Comparison of ENCODE assay signal across 7 cellular contexts in the genomic region with DNA sequence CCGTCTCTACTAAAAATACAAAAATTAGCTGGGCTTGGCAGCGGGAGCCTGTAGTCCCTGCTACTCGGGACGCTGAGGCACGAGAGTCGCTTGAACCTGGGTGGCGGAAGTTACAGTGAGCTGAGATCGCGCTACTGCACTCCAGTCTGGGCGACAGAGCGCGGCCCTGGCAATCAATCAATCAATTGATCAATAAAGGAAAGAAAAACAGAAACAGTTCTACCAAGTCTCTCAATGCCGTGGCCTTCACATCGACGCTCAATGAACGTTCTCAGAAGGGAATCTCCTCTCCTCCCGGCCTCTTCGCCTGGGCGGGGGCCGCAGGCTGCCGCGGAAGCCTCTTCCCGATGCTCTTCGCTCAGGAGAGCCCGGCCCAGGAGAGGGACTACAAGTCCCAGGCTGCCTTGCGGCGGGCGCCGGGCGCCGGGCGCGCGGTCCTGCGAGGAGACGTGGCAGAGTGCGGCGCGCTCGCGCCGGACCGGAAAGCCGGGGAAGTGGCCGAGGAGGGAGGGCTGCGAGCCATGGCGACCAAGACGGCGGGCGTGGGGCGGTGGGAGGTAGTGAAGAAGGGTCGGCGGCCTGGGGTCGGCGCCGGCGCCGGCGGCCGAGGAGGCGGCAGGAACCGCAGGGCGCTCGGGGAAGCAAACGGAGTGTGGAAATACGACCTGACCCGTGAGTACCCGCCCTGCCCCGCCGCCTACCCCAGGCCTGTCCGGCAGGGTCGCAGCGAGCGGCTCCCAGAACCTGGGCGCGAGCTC. TPM values are rescaled to one million over a fixed set of nuclear protein-coding genes. Genes with fewer than 3 reads are reported as not detected.
A peak's percentile ranks its signal among the peaks of the same experiment; 100 is the strongest.
DNase-seq lines count a peak whose midpoint lies in the region; ATAC-seq and TF ChIP-seq lines count a peak whose summit lies in the region.

TSS of gene TMEM214 (plus strand) at position 471 of the 758 bp plus-strand sequence. CDS start at position 522, 51 bp downstream.

- intact Hi-C loops in ascending aorta (cut with DNase I), result loop anchor here (1.0 to 5.0 kb wide), 5 partner anchors 18 to 100 kb away; partner anchors contain the start of genes KHK, MAPRE3, OST4 and PREB

- H3K79me2 ChIP-seq in hepatocyte, result peaks cover 49% of the 10 kb centered on the region

- H3K4me1 Mint-ChIP-seq in T-helper 2 cell treated with Interferon-gamma antibody and Interleukin-4, amounts not matched to agents 5 μg/mL and 100 μg/mL, for 36 hours (ENCODE audit: low read depth), result peaks cover 39% of the 10 kb centered on the region

- H4K20me1 ChIP-seq in hepatocyte (ENCODE audit: insufficient read depth, poor library complexity, severe bottlenecking), result peaks cover 5% of the 10 kb centered on the region

- H3K4me3 Mint-ChIP-seq in T-helper 2 cell treated with Interferon-gamma antibody and Interleukin-4, amounts not matched to agents 5 μg/mL and 100 μg/mL, for 36 hours, result peak within 1 kb of the TSS; percentile 96

- H3K4me2 ChIP-seq in hepatocyte, result peak within 1 kb of the TSS; percentile 92

- peak within 1 kb of the TSS; percentile 99 for H2AFZ ChIP-seq in hepatocyte

- peak; percentile 65 for DNase-seq in NCI-H1694 treated with DMSO at 0.1 percent for 48 hours (lab: John Stamatoyannopoulos, UW)
- DNase-seq in T-helper 2 cell treated with Interferon-gamma antibody and Interleukin-4, amounts not matched to agents 5 μg/mL and 100 μg/mL, for 36 hours (ENCODE audit: low spot score), result peak; percentile 88
- DNase-seq in ascending aorta (ENCODE audit: low spot score in 2 of 2), result peak; percentile 49 to 94
- peak; percentile 93 for DNase-seq in hepatocyte (ENCODE audit: low spot score)
- peak; percentile 96 for DNase-seq in retina

- no peaks in the 10 kb centered on the region for H3K9me3 ChIP-seq in ascending aorta
- no peaks in the 10 kb centered on the region for H3K9me3 ChIP-seq in hepatocyte (ENCODE audit: low read depth)

- peaks cover 48% of the 10 kb centered on the region for H3K36me3 Mint-ChIP-seq in T-helper 2 cell treated with Interferon-gamma antibody and Interleukin-4, amounts not matched to agents 5 μg/mL and 100 μg/mL, for 36 hours (ENCODE audit: low read depth)

- H3K9me2 ChIP-seq in hepatocyte (replicated peaks; ENCODE audit: insufficient read depth), result no peaks in the 10 kb centered on the region

- H3K27ac ChIP-seq in ascending aorta, result peak within 1 kb of the TSS; percentile 78 to 91
- peak within 1 kb of the TSS; percentile 65 for H3K27ac ChIP-seq in hepatocyte

- H3K36me3 ChIP-seq in ascending aorta (peaks cover 22 to 30% of the 10 kb centered on the region in 2 donors), hepatocyte (replicated peaks; ENCODE audit: insufficient read depth, low read depth) (no peaks in the 10 kb centered on the region)

- peak; percentile 93 for ATAC-seq in GM18498 (IDR thresholded peaks at IDR 0.05; ENCODE audit: unreplicated experiment)
- peak; percentile 81 for ATAC-seq in HG02870 (IDR thresholded peaks at IDR 0.05; ENCODE audit: unreplicated experiment)

- TF ChIP-seq CTCF in ascending aorta (IDR thresholded peaks at IDR 0.05) (peak in 1 of 3 experiments; percentile 8), hepatocyte (IDR thresholded peaks at IDR 0.05; ENCODE audit: poor library complexity) (peak; percentile 6)

- peaks cover 5 to 18% of the 10 kb centered on the region in 2 donors for H3K4me1 ChIP-seq in ascending aorta
- peaks cover 12% of the 10 kb centered on the region for H3K4me1 ChIP-seq in hepatocyte (ENCODE audit: insufficient read depth)

- H3K27me3 ChIP-seq in ascending aorta (no peaks in the 10 kb centered on the region), hepatocyte (no peaks in the 10 kb centered on the region)

- H3K27me3 Mint-ChIP-seq in T-helper 2 cell treated with Interferon-gamma antibody and Interleukin-4, amounts not matched to agents 5 μg/mL and 100 μg/mL, for 36 hours (ENCODE audit: low read depth), result no peaks in the 10 kb centered on the region

- WGBS in hepatocyte (ENCODE audit: low lambda C conversion rate, missing lambda C conversion rate), result 1% methylated on average over 53 of the region's 76 CpGs

- peak within 1 kb of the TSS; percentile 59 to 92 for H3K4me3 ChIP-seq in ascending aorta
- peak within 1 kb of the TSS; percentile 70 for H3K4me3 ChIP-seq in hepatocyte

- no peaks in the 10 kb centered on the region for H3K9me3 Mint-ChIP-seq in T-helper 2 cell treated with Interferon-gamma antibody and Interleukin-4, amounts not matched to agents 5 μg/mL and 100 μg/mL, for 36 hours

- H3K27ac Mint-ChIP-seq in T-helper 2 cell treated with Interferon-gamma antibody and Interleukin-4, amounts not matched to agents 5 μg/mL and 100 μg/mL, for 36 hours, result peak within 1 kb of the TSS; percentile 90

RNA-seq across cellular contexts. Expression of gene TMEM214, which starts in this region (rescaled TPM):
- total RNA-seq in ascending aorta, result 74.1 TPM
- 40.2 and 50.4 TPM in 2 replicates for total RNA-seq in hepatocyte
- polyA plus RNA-seq in hepatocyte, result 75.9 and 100 TPM in 2 replicates

Comparison
In these comparisons a context has a peak if more than half of its experiments do, and no peak if none do; other contexts are left out.
1. Peak in every context shown above with its lines: DNase-seq, ATAC-seq, H3K4me3 ChIP-seq and H3K27ac ChIP-seq.